ENCODE assay signal across 18 cellular contexts in genomic region chr3:21913791-21914190, GRCh38.
A peak's percentile ranks its signal among the peaks of the same experiment; 100 is the strongest.
DNase-seq lines count a peak whose midpoint lies in the region; ATAC-seq, FAIRE-seq and TF ChIP-seq lines count a peak whose summit lies in the region.
"Had no signal": no experiment of that assay in that cellular context is flagged by ENCODE, and none has a peak within 500 bp of the region (broad histone marks: within the 10 kb centered on the region; RNA-seq: fewer than 3 reads in every experiment).

No MANE protein-coding gene starts in this region.

- no peak overlapping the region for H3K4me3 Mint-ChIP-seq in glutamatergic neuron (ENCODE audit: unreplicated experiment)
- no peak overlapping the region for H3K4me3 Mint-ChIP-seq in activated naive CD4-positive, alpha-beta T cell treated with anti-CD3 and anti-CD28 coated beads for 36 hours
- H3K4me3 Mint-ChIP-seq: activated naive CD4-positive, alpha-beta T cell treated with anti-CD3 and anti-CD28 coated beads, Interleukin-2, amount 50 U/mL, for 24 hours; activated T-cell treated with anti-CD3 and anti-CD28 coated beads, Interleukin-2, amount 50 U/mL, for 24 hours; mesothelial cell of epicardium had no signal

- no peaks in the 10 kb centered on the region for H3K27me3 ChIP-seq in adipocyte (replicated peaks; ENCODE audit: control insufficient read depth, insufficient read depth, low read length)
- no peaks in the 10 kb centered on the region for H3K27me3 ChIP-seq in HAP-1 (ENCODE audit: low read depth)

- CTCF ChIA-PET in AG04449 (lab: Yijun Ruan, JAX): no interaction called here
- CTCF ChIA-PET in activated naive CD4-positive, alpha-beta T cell treated with anti-CD3 and anti-CD28 coated beads for 36 hours (lab: Charles Lee): no interaction called here

- H3K36me3 ChIP-seq in adipocyte (ENCODE audit: control insufficient read depth, insufficient read depth, low read length, severe bottlenecking): no peaks in the 10 kb centered on the region
- no peaks in the 10 kb centered on the region for H3K36me3 ChIP-seq in HAP-1 (replicated peaks)

- H3K27me3 Mint-ChIP-seq in glutamatergic neuron (ENCODE audit: unreplicated experiment): no peaks in the 10 kb centered on the region
- no peaks in the 10 kb centered on the region for H3K27me3 Mint-ChIP-seq in activated naive CD4-positive, alpha-beta T cell treated with anti-CD3 and anti-CD28 coated beads for 36 hours (ENCODE audit: low read depth)
- H3K27me3 Mint-ChIP-seq: activated naive CD4-positive, alpha-beta T cell treated with anti-CD3 and anti-CD28 coated beads, Interleukin-2, amount 50 U/mL, for 24 hours; activated T-cell treated with anti-CD3 and anti-CD28 coated beads, Interleukin-2, amount 50 U/mL, for 24 hours had no signal

- intact Hi-C loops in activated naive CD4-positive, alpha-beta T cell treated with anti-CD3 and anti-CD28 coated beads for 36 hours (cut with micrococcal nuclease): no loop called here

- no peaks in the 10 kb centered on the region for H3K9me3 Mint-ChIP-seq in glutamatergic neuron (ENCODE audit: unreplicated experiment)
- H3K9me3 Mint-ChIP-seq in activated naive CD4-positive, alpha-beta T cell treated with anti-CD3 and anti-CD28 coated beads for 36 hours: peaks cover 3% of the 10 kb centered on the region
- H3K9me3 Mint-ChIP-seq: activated naive CD4-positive, alpha-beta T cell treated with anti-CD3 and anti-CD28 coated beads, Interleukin-2, amount 50 U/mL, for 24 hours; mesothelial cell of epicardium had no signal

- ATAC-seq in HG03571 (IDR thresholded peaks at IDR 0.05; ENCODE audit: unreplicated experiment): no peak
- ATAC-seq: esophagus mucosa, K562 had no signal

- no peak overlapping the region for H3K4me3 ChIP-seq in AG04449 (ENCODE audit: low read depth, low read length)
- no peak overlapping the region for H3K4me3 ChIP-seq in adipocyte (ENCODE audit: low read length)
- no peak overlapping the region for H3K4me3 ChIP-seq in HAP-1
- H3K4me3 ChIP-seq: K562 had no signal

- H3K27ac Mint-ChIP-seq in glutamatergic neuron (ENCODE audit: unreplicated experiment): peak overlapping the region; percentile 77
- H3K27ac Mint-ChIP-seq in activated naive CD4-positive, alpha-beta T cell treated with anti-CD3 and anti-CD28 coated beads for 36 hours: no peak overlapping the region
- H3K27ac Mint-ChIP-seq: activated naive CD4-positive, alpha-beta T cell treated with anti-CD3 and anti-CD28 coated beads, Interleukin-2, amount 50 U/mL, for 24 hours; activated T-cell treated with anti-CD3 and anti-CD28 coated beads, Interleukin-2, amount 50 U/mL, for 24 hours had no signal

- no peaks in the 10 kb centered on the region for H3K36me3 Mint-ChIP-seq in glutamatergic neuron (ENCODE audit: unreplicated experiment)
- no peaks in the 10 kb centered on the region for H3K36me3 Mint-ChIP-seq in activated naive CD4-positive, alpha-beta T cell treated with anti-CD3 and anti-CD28 coated beads for 36 hours (ENCODE audit: low read depth)
- H3K36me3 Mint-ChIP-seq: activated naive CD4-positive, alpha-beta T cell treated with anti-CD3 and anti-CD28 coated beads, Interleukin-2, amount 50 U/mL, for 24 hours; mesothelial cell of epicardium had no signal

- H3K9ac ChIP-seq in adipocyte (ENCODE audit: low read length): no peak overlapping the region

- H3K4me1 Mint-ChIP-seq in glutamatergic neuron (ENCODE audit: low read depth, unreplicated experiment): peaks cover 9% of the 10 kb centered on the region
- H3K4me1 Mint-ChIP-seq in activated naive CD4-positive, alpha-beta T cell treated with anti-CD3 and anti-CD28 coated beads for 36 hours (ENCODE audit: low read depth): no peaks in the 10 kb centered on the region
- H3K4me1 Mint-ChIP-seq: activated naive CD4-positive, alpha-beta T cell treated with anti-CD3 and anti-CD28 coated beads, Interleukin-2, amount 50 U/mL, for 24 hours had no signal

- H3K4me1 ChIP-seq in adipocyte (ENCODE audit: control insufficient read depth, insufficient read depth, low read length) (peaks cover 19% of the 10 kb centered on the region), HAP-1 (no peaks in the 10 kb centered on the region)

- TF ChIP-seq CTCF in AG04449 (IDR thresholded peaks at IDR 0.05; ENCODE audit: insufficient read depth, low read length, missing control alignments) (no peak), glutamatergic neuron (IDR thresholded peaks at IDR 0.05; ENCODE audit: partially characterized antibody, unreplicated experiment) (no peak)

- no peaks in the 10 kb centered on the region for H3K9me3 ChIP-seq in adipocyte (ENCODE audit: control insufficient read depth, low read length)
- H3K9me3 ChIP-seq in HAP-1: no peaks in the 10 kb centered on the region

- POLR2A ChIA-PET in AG04449 (lab: Yijun Ruan, JAX): no interaction called here

- in situ Hi-C loops in HAP-1 (cut with MboI; ENCODE audit: low sequenced_read_pairs): no loop called here

- no peak for FAIRE-seq in urothelium cell line (lab: Jason Lieb, UNC)
- FAIRE-seq: bronchial epithelial cell, K562 had no signal

- DNase-seq in AG04449 (ENCODE audit: low read depth, low spot score) (peak; percentile 41), GM04503 (ENCODE audit: low read depth) (peak; percentile 73), adipocyte (ENCODE audit: low read depth) (peak; percentile 41), glutamatergic neuron (no peak), HAP-1 (ENCODE audit: low spot score in 2 of 2) (no peak), urothelium cell line (ENCODE audit: low spot score) (no peak)
- no peak for DNase-seq in activated naive CD4-positive, alpha-beta T cell treated with anti-CD3 and anti-CD28 coated beads for 36 hours
- DNase-seq: activated T-cell treated with anti-CD3 and anti-CD28 coated beads, Interleukin-2, amount 50 U/mL, for 24 hours; COR-L47; GOT3; hypothalamus; NCI-H1092 treated with DMSO at 0.1 percent for 48 hours had no signal

Comparison
In these comparisons a context has a peak if more than half of its experiments do, and no peak if none do; other contexts are left out.
1. DNase-seq: peak in AG04449 (single experiment), GM04503 (single experiment) and adipocyte (single experiment); none in glutamatergic neuron (single experiment), activated naive CD4-positive, alpha-beta T cell treated with anti-CD3 and anti-CD28 coated beads for 36 hours (single experiment), HAP-1 (0 of 2) and urothelium cell line (single experiment).